Comparison of ENCODE assay signal across 8 cellular contexts in the genomic region with DNA sequence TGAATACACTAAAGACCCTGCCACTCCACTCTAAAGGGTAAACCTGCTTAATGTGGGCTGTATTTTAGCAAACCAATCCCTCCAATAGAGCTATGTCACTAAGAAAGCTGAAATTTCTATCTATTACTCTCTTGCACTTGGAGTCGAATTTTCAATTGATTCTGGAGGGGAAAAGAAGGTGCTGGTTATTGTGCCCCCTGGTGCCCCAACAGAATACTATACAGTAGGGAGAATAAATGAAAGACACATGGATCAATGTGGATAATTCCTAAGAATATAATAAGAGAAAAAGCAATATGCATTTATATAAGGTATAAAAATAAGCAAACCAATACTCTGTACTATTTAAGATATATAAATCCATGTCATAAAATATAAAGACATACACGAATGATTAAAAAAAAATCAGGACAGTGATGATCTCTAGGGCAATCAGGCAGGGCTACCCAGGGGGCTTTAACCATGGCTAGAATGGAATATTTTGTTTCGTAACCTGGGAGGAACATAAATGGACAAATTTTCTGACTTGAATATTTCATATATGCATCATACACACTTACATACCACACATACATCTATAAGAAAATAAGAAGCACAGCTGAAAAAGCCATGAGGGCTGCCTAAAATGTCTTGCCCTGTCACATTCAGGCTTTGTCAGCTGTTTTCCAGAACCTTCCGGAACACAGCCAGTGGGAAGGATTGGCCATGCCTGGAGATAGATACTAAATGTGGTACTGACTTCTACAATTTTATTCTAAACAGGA. TPM values are rescaled to one million over a fixed set of nuclear protein-coding genes. Genes with fewer than 3 reads are reported as not detected.
DNase-seq lines count a peak whose midpoint lies in the region; ATAC-seq and TF ChIP-seq lines count a peak whose summit lies in the region.

No MANE protein-coding gene starts in this region.

- no peaks in the 10 kb centered on the region for H3K9me3 Mint-ChIP-seq in neural progenitor cell

- DNase-seq in Right ventricle myocardium superior (no peak), cardiac septum (ENCODE audit: low spot score) (no peak), NCI-H1092 (lab: John Stamatoyannopoulos, UW) (peak; percentile 4), dedifferentiated amniotic fluid mesenchymal stem cell (ENCODE audit: extremely low spot score) (peak; percentile 19), neural progenitor cell (ENCODE audit: low spot score) (peak; percentile 35)

- no peak overlapping the region for H3K4me2 ChIP-seq in neural progenitor cell

- no peaks in the 10 kb centered on the region for H4K20me1 ChIP-seq in neural progenitor cell (ENCODE audit: low read depth)

- TF ChIP-seq CTCF in neural progenitor cell (IDR thresholded peaks at IDR 0.05) = peak; percentile 63

- H3K9me3 ChIP-seq in neural progenitor cell (ENCODE audit: low read depth) = no peaks in the 10 kb centered on the region

- H3K36me3 Mint-ChIP-seq in neural progenitor cell = peaks cover 2% of the 10 kb centered on the region

- H3K4me1 Mint-ChIP-seq in neural progenitor cell = no peaks in the 10 kb centered on the region

- no peak overlapping the region for H3K4me3 Mint-ChIP-seq in neural progenitor cell

- H3K27me3 Mint-ChIP-seq in neural progenitor cell (ENCODE audit: insufficient read depth, low read depth) = no peaks in the 10 kb centered on the region

- H3K27me3 ChIP-seq in neural progenitor cell = no peaks in the 10 kb centered on the region

- no peaks in the 10 kb centered on the region for H3K36me3 ChIP-seq in neural progenitor cell

- no peak overlapping the region for H3K4me3 ChIP-seq in neural progenitor cell

- H2AFZ ChIP-seq in neural progenitor cell (replicated peaks) = no peak overlapping the region

- intact Hi-C loops in Right ventricle myocardium superior (cut with DNase I) = loop anchor here (2.0 kb wide), 1 partner anchor 859 kb away; no protein-coding TSS in a partner anchor
- intact Hi-C loops in cardiac septum (cut with DNase I) = no loop called here

- no peaks in the 10 kb centered on the region for H3K4me1 ChIP-seq in neural progenitor cell

- H3K27ac ChIP-seq in neural progenitor cell = no peak overlapping the region

- peak; percentile 71 for ATAC-seq in Right ventricle myocardium superior (ENCODE audit: poor library complexity)
- no peak for ATAC-seq in HG03442 (IDR thresholded peaks at IDR 0.05; ENCODE audit: unreplicated experiment)
- no peak for ATAC-seq in HG03521 (IDR thresholded peaks at IDR 0.05; ENCODE audit: unreplicated experiment)
- ATAC-seq in HG03439 (IDR thresholded peaks at IDR 0.05; ENCODE audit: unreplicated experiment) = no peak

- no peaks in the 10 kb centered on the region for H3F3A ChIP-seq in neural progenitor cell (ENCODE audit: low read depth)

- no peaks in the 10 kb centered on the region for H3K79me2 ChIP-seq in neural progenitor cell (ENCODE audit: low read depth)

- no peak overlapping the region for H3K27ac Mint-ChIP-seq in neural progenitor cell

- H3K9ac ChIP-seq in neural progenitor cell = no peak overlapping the region

RNA-seq across cellular contexts. Expression of a gene that starts 54.4 kb away (rescaled TPM):
- total RNA-seq in Right ventricle myocardium superior (3.3 TPM), cardiac septum (1.9 TPM), neural progenitor cell (ENCODE audit: low replicate concordance) (20.0 and 27.6 TPM in 2 replicates)

RNA-seq across cellular contexts. Expression of a gene that starts 55.6 kb away (rescaled TPM):
- total RNA-seq in Right ventricle myocardium superior (2.8 TPM), cardiac septum (2.8 TPM), neural progenitor cell (ENCODE audit: low replicate concordance) (59.2 and 63.4 TPM in 2 replicates)

Comparison
In these comparisons a context has a peak if more than half of its experiments do, and no peak if none do; other contexts are left out.
1. DNase-seq: peak in NCI-H1092 (single experiment), dedifferentiated amniotic fluid mesenchymal stem cell (single experiment) and neural progenitor cell (single experiment); none in Right ventricle myocardium superior (single experiment) and cardiac septum (single experiment).
2. RNA of a gene that starts 55.6 kb away (total RNA-seq): 59.2 to 63.4 TPM in neural progenitor cell; 2.8 TPM in Right ventricle myocardium superior (single experiment) and 2.8 TPM in cardiac septum (single experiment); every median in the first group is over 10 times any median in the second.